In the genomic region with DNA sequence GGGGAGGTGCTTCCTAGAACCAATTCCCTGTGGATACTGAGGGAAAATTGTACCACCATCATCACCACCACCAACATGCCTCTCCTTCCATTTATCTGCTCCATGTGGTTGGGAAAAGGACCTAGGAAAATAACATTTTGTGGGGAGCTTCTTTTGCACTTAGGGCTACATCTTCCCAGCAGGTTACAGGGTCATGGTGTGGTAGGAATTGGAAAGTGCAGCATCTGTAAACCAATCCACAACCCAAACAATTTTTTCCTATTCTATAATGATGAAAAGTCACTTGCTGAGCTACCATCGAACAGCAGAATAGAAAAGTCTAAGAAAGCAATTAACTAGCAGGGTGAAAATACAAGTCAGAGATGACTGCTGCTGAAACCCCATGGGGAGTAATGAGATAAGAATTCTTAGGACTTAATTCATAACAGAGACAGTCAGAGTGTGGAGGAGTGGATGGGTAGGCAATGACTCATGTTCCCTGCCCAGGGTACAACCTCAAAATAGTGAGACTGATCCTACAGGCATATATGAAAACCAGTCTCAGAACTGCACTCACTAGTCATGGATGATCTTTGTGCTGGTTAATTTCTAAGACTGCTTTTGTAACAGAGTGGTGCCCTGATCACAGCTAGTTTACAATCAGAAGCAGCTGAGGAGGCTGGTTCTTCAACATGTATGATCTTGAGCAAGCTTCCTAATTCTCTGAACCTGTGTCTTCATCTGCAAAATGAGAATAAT, we compare ENCODE assay signal across 10 cellular contexts. TPM values are rescaled to one million over a fixed set of nuclear protein-coding genes. Genes with fewer than 3 reads are reported as not detected.
DNase-seq lines count a peak whose midpoint lies in the region; ATAC-seq and TF ChIP-seq lines count a peak whose summit lies in the region.
"Had no signal": no experiment of that assay in that cellular context is flagged by ENCODE, and none has a peak within 500 bp of the region (broad histone marks: within the 10 kb centered on the region; RNA-seq: fewer than 3 reads in every experiment).

No MANE protein-coding gene starts in this region.

- peaks cover 0 to 50% (median 3%) of the 10 kb centered on the region in 3 donors for H3K4me1 ChIP-seq in esophagus squamous epithelium
- H3K4me1 ChIP-seq: uterus had no signal

- 39 to 46% methylated on average over 1 of the region's 1 CpG for WGBS in esophagus squamous epithelium, 2 donors

- TF ChIP-seq CTCF in esophagus squamous epithelium (IDR thresholded peaks at IDR 0.05): no peak

- H3K27ac ChIP-seq in epithelial cell of prostate (peak overlapping the region; percentile 99), esophagus squamous epithelium (peak overlapping the region in 1 of 4 donors; percentile 30)
- H3K27ac ChIP-seq: KMS-11, uterus had no signal

- intact Hi-C loops in esophagus squamous epithelium (cut with DNase I): no loop called here

- no peaks in the 10 kb centered on the region for H3K9me3 ChIP-seq in esophagus squamous epithelium
- H3K9me3 ChIP-seq: uterus had no signal

- H3K27me3 ChIP-seq in esophagus squamous epithelium: no peaks in the 10 kb centered on the region
- H3K27me3 ChIP-seq: uterus had no signal

- H3K4me3 ChIP-seq in esophagus squamous epithelium: no peak overlapping the region
- H3K4me3 ChIP-seq: uterus had no signal

- TF ChIP-seq POLR2A in esophagus squamous epithelium (IDR thresholded peaks at IDR 0.05): no peak

- H3K36me3 ChIP-seq in esophagus squamous epithelium: no peaks in the 10 kb centered on the region
- H3K36me3 ChIP-seq: uterus had no signal

- ATAC-seq in GM21619 (IDR thresholded peaks at IDR 0.05; ENCODE audit: unreplicated experiment): peak; percentile 69

- DNase-seq in GM04503 (ENCODE audit: low read depth): peak; percentile 90
- DNase-seq in M059J (ENCODE audit: low read depth): peak; percentile 99
- DNase-seq in epithelial cell of prostate (ENCODE audit: low read depth, low spot score): peak; percentile 95
- no peak for DNase-seq in hippocampal formation (lab: John Stamatoyannopoulos, UW)
- DNase-seq in NCI-H524 treated with DMSO at 0.1 percent for 48 hours (lab: John Stamatoyannopoulos, UW): no peak
- no peak for DNase-seq in esophagus squamous epithelium (lab: John Stamatoyannopoulos, UW)
- DNase-seq in NCI-H2029 treated with DMSO at 0.1 percent for 48 hours (lab: John Stamatoyannopoulos, UW): no peak

RNA-seq across cellular contexts. Expression of a gene that starts 38.1 kb away (rescaled TPM):
- 0.94 and 1.6 TPM in 2 replicates for total RNA-seq in M059J (2014; rRNA removed; shearing (Covaris generic))
- 1 to 10 TPM in 1 of 4 donors, under 1 TPM in 2, not detected in 1; 0.15 to 1.1 (median 0.57) TPM for total RNA-seq in esophagus squamous epithelium

Comparison
In these comparisons a context has a peak if more than half of its experiments do, and no peak if none do; other contexts are left out.
1. DNase-seq: peak in GM04503 (single experiment), M059J (single experiment) and epithelial cell of prostate (single experiment); none in hippocampal formation (0 of 2), NCI-H524 treated with DMSO at 0.1 percent for 48 hours (single experiment), esophagus squamous epithelium (single experiment) and NCI-H2029 treated with DMSO at 0.1 percent for 48 hours (single experiment).